In the genomic region with DNA sequence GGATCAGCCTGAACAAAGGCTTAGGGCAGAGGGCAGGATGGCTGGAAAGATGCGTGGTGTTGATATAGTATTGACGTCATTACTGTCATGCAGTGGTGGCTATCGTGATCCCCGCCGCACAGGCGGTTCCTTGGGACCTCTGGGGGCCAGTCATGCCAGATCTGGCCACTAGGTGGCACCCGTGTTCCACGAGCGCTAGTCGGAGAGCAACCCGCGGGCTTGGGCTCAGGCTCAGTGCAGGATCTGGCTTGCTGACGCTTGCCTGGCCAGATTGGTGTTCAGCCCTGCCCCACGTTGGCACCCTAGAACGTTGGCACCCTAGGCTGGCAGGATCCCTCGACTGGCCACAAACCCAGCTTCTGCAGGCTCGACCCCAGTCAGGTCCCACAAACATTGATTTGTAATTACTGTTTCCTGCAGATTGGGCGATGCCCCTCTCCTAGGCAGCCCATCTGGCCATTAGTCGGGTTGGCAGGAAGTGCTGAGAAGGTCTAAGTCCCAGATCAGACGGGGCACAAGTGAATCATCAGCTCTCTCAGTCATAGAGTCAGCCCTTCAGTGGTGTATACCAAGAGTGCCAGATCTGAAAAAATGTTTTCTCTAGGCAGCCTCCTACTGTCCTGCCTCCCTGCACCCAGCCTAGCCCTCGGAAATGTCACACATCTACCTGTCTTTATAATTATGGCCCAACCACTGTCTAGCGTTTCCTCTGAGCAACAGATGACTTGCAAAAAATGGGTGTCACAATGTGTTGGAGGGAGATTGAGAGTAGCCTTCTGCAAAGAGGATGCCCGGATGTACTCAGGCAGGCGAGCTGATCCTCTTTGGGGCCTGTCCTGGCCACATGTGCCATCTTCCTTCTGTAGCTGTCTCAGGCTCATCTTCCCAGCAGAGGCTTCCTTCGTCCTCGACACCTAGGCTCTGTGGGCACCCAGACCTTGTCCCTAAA, we compare ENCODE assay signal across 8 cellular contexts.
A peak's percentile ranks its signal among the peaks of the same experiment; 100 is the strongest.
DNase-seq lines count a peak whose midpoint lies in the region; ATAC-seq and TF ChIP-seq lines count a peak whose summit lies in the region.

No MANE protein-coding gene starts in this region.

- TF ChIP-seq CTCF in AG10803 (conservative IDR thresholded peaks at IDR 0.05; ENCODE audit: low read length), result peak; percentile 98

- peak overlapping the region; percentile 21 for H3K4me3 ChIP-seq in AG10803 (ENCODE audit: low read length)

- DNase-seq in AG10803 (ENCODE audit: low read depth) (peak; percentile 78), NCI-H2196 (lab: John Stamatoyannopoulos, UW; ENCODE audit: unreplicated experiment) (peak; percentile 87), left lobe of liver (ENCODE audit: low spot score) (peak; percentile 84)
- peak; percentile 63 for DNase-seq in central memory CD4-positive, alpha-beta T cell
- DNase-seq in stimulated activated CD4-positive, alpha-beta T cell treated with anti-CD3 and anti-CD28 coated beads, Interleukin-4, amount 100 ng/mL, for 4 hours, result peak; percentile 68 to 86

- peak; percentile 95 for ATAC-seq in GM18867 (IDR thresholded peaks at IDR 0.05; ENCODE audit: unreplicated experiment)
- peak; percentile 96 for ATAC-seq in HG03066 (IDR thresholded peaks at IDR 0.05; ENCODE audit: low read depth, unreplicated experiment)
- ATAC-seq in activated CD4-positive, CD25-positive, alpha-beta regulatory T cell treated with anti-CD3 and anti-CD28 coated beads, Interleukin-2, amount 50 U/mL, for 24 hours, result peak; percentile 80 to 85
- peak; percentile 100 for ATAC-seq in left lobe of liver

Comparison
In these comparisons a context has a peak if more than half of its experiments do, and no peak if none do; other contexts are left out.
1. Peak in every context shown above with its lines: DNase-seq, ATAC-seq and H3K4me3 ChIP-seq.